In the genomic region with DNA sequence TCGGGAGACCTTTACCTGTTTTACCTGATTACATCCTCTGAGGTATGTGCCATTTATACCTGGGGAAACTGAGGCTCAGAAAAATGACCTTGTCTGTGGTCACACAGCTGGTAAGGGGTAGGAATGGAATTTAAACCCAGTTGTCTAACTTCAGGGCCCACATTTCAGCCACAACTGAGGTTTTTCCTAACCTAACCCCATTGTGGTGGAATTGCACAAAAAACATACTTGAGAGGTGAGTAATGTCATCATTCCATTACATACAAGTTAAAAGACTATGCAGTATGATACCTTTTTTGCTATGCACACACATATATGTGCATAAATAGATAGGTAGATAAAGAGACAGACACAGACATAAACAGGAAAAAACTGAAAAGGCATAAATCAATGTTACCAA, we compare ENCODE assay signal across 16 cellular contexts. TPM values are rescaled to one million over a fixed set of nuclear protein-coding genes. Genes with fewer than 3 reads are reported as not detected.
DNase-seq lines count a peak whose midpoint lies in the region; ATAC-seq and TF ChIP-seq lines count a peak whose summit lies in the region.
"Had no signal": no experiment of that assay in that cellular context is flagged by ENCODE, and none has a peak within 500 bp of the region (broad histone marks: within the 10 kb centered on the region; RNA-seq: fewer than 3 reads in every experiment).

No MANE protein-coding gene starts in this region.

- H3K9ac ChIP-seq in muscle layer of colon (ENCODE audit: low read length): no peak overlapping the region

- no peak for TF ChIP-seq POLR2A in gastroesophageal sphincter (IDR thresholded peaks at IDR 0.05)

- DNase-seq in AG04449 (ENCODE audit: low read depth, low spot score): peak; percentile 47
- DNase-seq in M059J (ENCODE audit: low read depth): peak; percentile 63
- DNase-seq in choroid plexus epithelial cell (ENCODE audit: low read depth): peak; percentile 83
- DNase-seq in activated CD4-positive, alpha-beta T cell treated with anti-CD3 and anti-CD28 coated beads for 1 hour: no peak
- DNase-seq in SW 1271 (lab: John Stamatoyannopoulos, UW): no peak
- DNase-seq in NCI-H2227 (lab: John Stamatoyannopoulos, UW; ENCODE audit: unreplicated experiment): no peak
- DNase-seq: activated CD4-positive, alpha-beta T cell treated with anti-CD3 and anti-CD28 coated beads, Interleukin-2, amount 50 U/mL, for 1 hour; DMS 273 treated with DMSO at 0.1 percent for 48 hours; H7; occipital lobe; tibial artery had no signal

- no peak for TF ChIP-seq EP300 in gastroesophageal sphincter (IDR thresholded peaks at IDR 0.05)

- WGBS in gastroesophageal sphincter (ENCODE audit: low coverage in 1 of 2), 2 donors: 50 to 80% methylated on average over 1 of the region's 1 CpG

- H3K9me3 ChIP-seq in muscle layer of colon (ENCODE audit: low read length) (no peaks in the 10 kb centered on the region), gastroesophageal sphincter (no peaks in the 10 kb centered on the region)
- H3K9me3 ChIP-seq: A549, tibial artery had no signal

- no peaks in the 10 kb centered on the region for H3K27me3 ChIP-seq in muscle layer of colon (ENCODE audit: control insufficient read depth in 1 of 2, insufficient read depth in 2 of 2, low read length in 2 of 2)
- H3K27me3 ChIP-seq in gastroesophageal sphincter: no peaks in the 10 kb centered on the region
- H3K27me3 ChIP-seq: cardiac muscle cell, tibial artery had no signal

- H3K4me1 ChIP-seq in muscle layer of colon (ENCODE audit: insufficient read depth, low read length) (peaks cover 36% of the 10 kb centered on the region), gastroesophageal sphincter (peaks cover 0 to 24% (median 0%) of the 10 kb centered on the region in 3 donors)

- H3K27ac ChIP-seq in muscle layer of colon (ENCODE audit: low read depth, low read length) (peak overlapping the region; percentile 7), gastroesophageal sphincter (no peak overlapping the region)
- H3K27ac ChIP-seq: A549, cardiac muscle cell, tibial artery had no signal

- H3K4me3 ChIP-seq in AG04449 (ENCODE audit: low read depth, low read length) (no peak overlapping the region), choroid plexus epithelial cell (ENCODE audit: low read depth, low read length) (no peak overlapping the region), muscle layer of colon (ENCODE audit: low read depth in 1 of 2, low read length in 2 of 2) (no peak overlapping the region), gastroesophageal sphincter (no peak overlapping the region)
- H3K4me3 ChIP-seq: A549, cardiac muscle cell, tibial artery had no signal

- no peaks in the 10 kb centered on the region for H3K36me3 ChIP-seq in muscle layer of colon (ENCODE audit: insufficient read depth, low read length)
- H3K36me3 ChIP-seq in gastroesophageal sphincter: no peaks in the 10 kb centered on the region
- H3K36me3 ChIP-seq: cardiac muscle cell, tibial artery had no signal

- CTCF ChIA-PET in AG04449 (lab: Yijun Ruan, JAX): interaction anchor here (0.8 to 8.9 kb wide), 6 partner anchors 12 to 41 kb away, joined by 4 to 67 read pairs (median 19); partner anchors contain the start of gene FGF1

- TF ChIP-seq CTCF in AG04449 (IDR thresholded peaks at IDR 0.05; ENCODE audit: insufficient read depth, low read length, missing control alignments) (no peak), choroid plexus epithelial cell (conservative IDR thresholded peaks at IDR 0.05; ENCODE audit: low read depth, low read length) (no peak), gastroesophageal sphincter (IDR thresholded peaks at IDR 0.05) (no peak)

- POLR2A ChIA-PET in AG04449 (lab: Yijun Ruan, JAX): interaction anchor here (1.0 kb wide), 1 partner anchor 54 kb away, joined by 3 read pairs; no protein-coding TSS in a partner anchor

- no peak for ATAC-seq in gastroesophageal sphincter
- ATAC-seq: A549 had no signal

RNA-seq across cellular contexts. Expression of gene FGF1, which starts 14.1 kb away (rescaled TPM):
- total RNA-seq in M059J (2014; rRNA removed; shearing (Covaris generic)): 2.4 and 4.1 TPM in 2 replicates
- total RNA-seq in gastroesophageal sphincter: 1 to 10 TPM in 3 of 4 donors, under 1 TPM in 1; 0.16 to 4.2 (median 2.9) TPM
- total RNA-seq: cardiac muscle cell; T-helper 2 cell treated with Interferon-gamma antibody and Interleukin-4, amounts not matched to agents 100 ng/mL and 5 ng/mL, for 36 hours had no signal

Comparison
In these comparisons a context has a peak if more than half of its experiments do, and no peak if none do; other contexts are left out.
1. DNase-seq: peak in AG04449 (single experiment), M059J (single experiment) and choroid plexus epithelial cell (single experiment); none in activated CD4-positive, alpha-beta T cell treated with anti-CD3 and anti-CD28 coated beads for 1 hour (single experiment), SW 1271 (0 of 2) and NCI-H2227 (single experiment).